23 cellular contexts compared by ENCODE assay signal in genomic region chr7:94401411-94401810, GRCh38. TPM values are rescaled to one million over a fixed set of nuclear protein-coding genes. Genes with fewer than 3 reads are reported as not detected.
DNase-seq lines count a peak whose midpoint lies in the region; ATAC-seq, FAIRE-seq and TF ChIP-seq lines count a peak whose summit lies in the region.
"Had no signal": no experiment of that assay in that cellular context is flagged by ENCODE, and none has a peak within 500 bp of the region (broad histone marks: within the 10 kb centered on the region; RNA-seq: fewer than 3 reads in every experiment).

No MANE protein-coding gene starts in this region.

- peaks cover 100% of the 10 kb centered on the region for H4K20me1 ChIP-seq in smooth muscle cell (ENCODE audit: low read depth)

- peak overlapping the region; percentile 99 for H3K27ac ChIP-seq in smooth muscle cell (ENCODE audit: low read depth)
- H3K27ac ChIP-seq: upper lobe of right lung had no signal

- no peak for TF ChIP-seq CTCF in AG10803 (conservative IDR thresholded peaks at IDR 0.05; ENCODE audit: low read length)
- no peak for TF ChIP-seq CTCF in astrocyte of the spinal cord (IDR thresholded peaks at IDR 0.05; ENCODE audit: low read depth, low read length)
- no peak for TF ChIP-seq CTCF in fibroblast of villous mesenchyme (IDR thresholded peaks at IDR 0.05; ENCODE audit: insufficient read depth, low read depth, low read length)
- no peak for TF ChIP-seq CTCF in smooth muscle cell (IDR thresholded peaks at IDR 0.05; ENCODE audit: borderline replicate concordance, insufficient read depth, poor library complexity, severe bottlenecking)
- no peak for TF ChIP-seq CTCF in D721Med (IDR thresholded peaks at IDR 0.05; ENCODE audit: insufficient read depth, missing control alignments)

- H3K79me2 ChIP-seq in smooth muscle cell (ENCODE audit: low read depth), result peaks cover 100% of the 10 kb centered on the region

- FAIRE-seq in D721Med (lab: Jason Lieb, UNC) (no peak), urothelium cell line (lab: Jason Lieb, UNC) (no peak)

- H3K9me3 ChIP-seq in smooth muscle cell (replicated peaks; ENCODE audit: low read depth), result no peaks in the 10 kb centered on the region
- H3K9me3 ChIP-seq: upper lobe of right lung had no signal

- no peaks in the 10 kb centered on the region for H3K27me3 ChIP-seq in smooth muscle cell (ENCODE audit: low read depth)
- H3K27me3 ChIP-seq: upper lobe of right lung had no signal

- peak; percentile 45 for DNase-seq in AG10803 (ENCODE audit: low read depth)
- DNase-seq in astrocyte of the spinal cord (ENCODE audit: low read depth, low spot score), result peak; percentile 2
- DNase-seq in fibroblast of villous mesenchyme (ENCODE audit: low read depth), result no peak
- DNase-seq in smooth muscle cell (lab: John Stamatoyannopoulos, UW; ENCODE audit: unreplicated experiment), result no peak
- no peak for DNase-seq in NAMALWA (ENCODE audit: low spot score)
- no peak for DNase-seq in D721Med (ENCODE audit: insufficient read length, low spot score)
- no peak for DNase-seq in urothelium cell line (ENCODE audit: low spot score)
- DNase-seq: activated CD4-positive, alpha-beta T cell treated with anti-CD3 and anti-CD28 coated beads for 1 hour; activated CD8-positive, alpha-beta T cell treated with anti-CD3 and anti-CD28 coated beads, Interleukin-2, amount 10 ng/mL, durations not matched to agents 7 days and 5 days; activated gamma-delta T cell treated with Interleukin-2 at 50 U/mL for 16 hours; caudate nucleus; CD4-positive, alpha-beta memory T cell; glutamatergic neuron; Karpas-422; left cardiac atrium; NCI-H187 treated with DMSO at 0.1 percent for 48 hours; NCI-H226; SHP77; T-cell; upper lobe of right lung had no signal

- peaks cover 93% of the 10 kb centered on the region for H3F3A ChIP-seq in smooth muscle cell (ENCODE audit: low read depth)

- ATAC-seq in HG02678 (IDR thresholded peaks at IDR 0.05; ENCODE audit: unreplicated experiment), result no peak
- ATAC-seq: activated CD8-positive, alpha-beta T cell treated with anti-CD3 and anti-CD28 coated beads, Interleukin-2, amount 10 ng/mL, durations not matched to agents 7 days and 5 days; HCT116; left cardiac atrium; T-cell; upper lobe of right lung had no signal

- H3K4me1 ChIP-seq in smooth muscle cell (ENCODE audit: low read depth), result peaks cover 40% of the 10 kb centered on the region
- H3K4me1 ChIP-seq: upper lobe of right lung had no signal

- WGBS in smooth muscle cell (ENCODE audit: low lambda C conversion rate), result 63% methylated on average over 1 of the region's 1 CpG

- H3K9ac ChIP-seq in smooth muscle cell (ENCODE audit: low read depth), result peak overlapping the region; percentile 96

- in situ Hi-C loops in astrocyte of the spinal cord (cut with HindIII; ENCODE audit: low sequenced_read_pairs), result no loop called here

- H3K36me3 ChIP-seq in smooth muscle cell (ENCODE audit: low read depth), result peaks cover 64% of the 10 kb centered on the region

- H3K4me2 ChIP-seq in smooth muscle cell, result peak overlapping the region; percentile 97

- H2AFZ ChIP-seq in smooth muscle cell (ENCODE audit: low read depth), result no peak overlapping the region

- H3K4me3 ChIP-seq in AG10803 (ENCODE audit: low read length), result peak overlapping the region; percentile 96
- peak overlapping the region; percentile 61 for H3K4me3 ChIP-seq in astrocyte of the spinal cord (ENCODE audit: low read depth, low read length)
- H3K4me3 ChIP-seq in fibroblast of villous mesenchyme (ENCODE audit: low read depth, low read length), result peak overlapping the region; percentile 83
- peak overlapping the region; percentile 72 for H3K4me3 ChIP-seq in smooth muscle cell
- H3K4me3 ChIP-seq: upper lobe of right lung had no signal

RNA-seq across cellular contexts. Expression of gene COL1A2, which starts 6.7 kb away (rescaled TPM):
- total RNA-seq in fibroblast of villous mesenchyme (2,828 and 5,152 TPM in 2 replicates), smooth muscle cell (4,221 and 4,749 TPM in 2 replicates)
- 7,069 and 10,006 TPM in 2 replicates for polyA plus RNA-seq in smooth muscle cell
- total RNA-seq: CD4-positive, alpha-beta memory T cell; PC-3 had no signal
- polyA plus RNA-seq: CD4-positive, alpha-beta memory T cell had no signal

Comparison
In these comparisons a context has a peak if more than half of its experiments do, and no peak if none do; other contexts are left out.
1. DNase-seq: peak in AG10803 (single experiment) and astrocyte of the spinal cord (single experiment); none in fibroblast of villous mesenchyme (single experiment), smooth muscle cell (single experiment), NAMALWA (single experiment), D721Med (single experiment) and urothelium cell line (single experiment).
2. Peak in every context shown above with its lines, with median percentiles within 50 percentile points of each other: H3K4me3 ChIP-seq.